In genomic region chr5:400282-401215, GRCh38 we compare ENCODE assay signal across 8 cellular contexts.
A peak's percentile ranks its signal among the peaks of the same experiment; 100 is the strongest.
DNase-seq lines count a peak whose midpoint lies in the region; ATAC-seq and TF ChIP-seq lines count a peak whose summit lies in the region.

No MANE protein-coding gene starts in this region.

- no peak overlapping the region for H3K4me3 ChIP-seq in RWPE2 (ENCODE audit: severe bottlenecking)
- peak overlapping the region; percentile 31 to 43 for H3K4me3 ChIP-seq in foreskin fibroblast (ENCODE audit: low read depth in 1 of 2, low read length in 2 of 2)
- peak overlapping the region; percentile 40 to 55 for H3K4me3 ChIP-seq in stomach smooth muscle (ENCODE audit: low read length in 2 of 2)

- H3K27ac ChIP-seq in RWPE2 (ENCODE audit: poor library complexity, severe bottlenecking) (no peak overlapping the region), stomach smooth muscle (ENCODE audit: low read length) (no peak overlapping the region)

- no peaks in the 10 kb centered on the region for H3K9me3 ChIP-seq in RWPE2 (ENCODE audit: severe bottlenecking)
- H3K9me3 ChIP-seq in stomach smooth muscle (ENCODE audit: control insufficient read depth in 2 of 2, low read length in 2 of 2) = no peaks in the 10 kb centered on the region

- H3K4me1 ChIP-seq in RWPE2 (ENCODE audit: insufficient read depth, poor library complexity, severe bottlenecking) (peaks cover 2% of the 10 kb centered on the region), stomach smooth muscle (ENCODE audit: control insufficient read depth, insufficient read depth, low read length) (peaks cover 13% of the 10 kb centered on the region)

- peak overlapping the region in 1 of 2 donors; percentile 51 for H3K9ac ChIP-seq in stomach smooth muscle (ENCODE audit: low read length in 2 of 2)

- DNase-seq in NOMO-1 (lab: John Stamatoyannopoulos, UW; ENCODE audit: unreplicated experiment in 2 of 2) = peak; percentile 51 to 75
- DNase-seq in NOMO-1 treated with dmso at 0.1 percent for 144 hours (lab: John Stamatoyannopoulos, UW; ENCODE audit: unreplicated experiment) = no peak
- DNase-seq in RWPE2 (ENCODE audit: low spot score) = peak; percentile 52
- DNase-seq in foreskin fibroblast = peak; percentile 86 to 93
- DNase-seq in Kasumi-1 (lab: John Stamatoyannopoulos, UW) = no peak
- DNase-seq in DMS79 (lab: John Stamatoyannopoulos, UW) = no peak

- H3K36me3 ChIP-seq in RWPE2 (ENCODE audit: low read depth) = no peaks in the 10 kb centered on the region
- H3K36me3 ChIP-seq in stomach smooth muscle (ENCODE audit: control insufficient read depth in 2 of 2, insufficient read depth in 2 of 2, low read length in 2 of 2) = no peaks in the 10 kb centered on the region

- TF ChIP-seq CTCF in RWPE2 (IDR thresholded peaks at IDR 0.05; ENCODE audit: poor library complexity, severe bottlenecking) (no peak), foreskin fibroblast (IDR thresholded peaks at IDR 0.05; ENCODE audit: low read depth, low read length) (no peak)

- ATAC-seq in HG02938 (IDR thresholded peaks at IDR 0.05; ENCODE audit: unreplicated experiment) (peak; percentile 13), RWPE2 (ENCODE audit: low read depth) (no peak)

- H3K27me3 ChIP-seq in RWPE2 (ENCODE audit: insufficient read depth, poor library complexity, severe bottlenecking) = peaks cover 5% of the 10 kb centered on the region
- H3K27me3 ChIP-seq in stomach smooth muscle (ENCODE audit: control insufficient read depth in 1 of 2, insufficient read depth in 2 of 2, low read length in 2 of 2) = peaks cover 7 to 8% of the 10 kb centered on the region in 2 donors

Comparison
In these comparisons a context has a peak if more than half of its experiments do, and no peak if none do; other contexts are left out.
1. DNase-seq: peak in NOMO-1 (2 of 2), RWPE2 (single experiment) and foreskin fibroblast (2 of 2); none in NOMO-1 treated with dmso at 0.1 percent for 144 hours (single experiment), Kasumi-1 (0 of 2) and DMS79 (single experiment).